In the genomic region with DNA sequence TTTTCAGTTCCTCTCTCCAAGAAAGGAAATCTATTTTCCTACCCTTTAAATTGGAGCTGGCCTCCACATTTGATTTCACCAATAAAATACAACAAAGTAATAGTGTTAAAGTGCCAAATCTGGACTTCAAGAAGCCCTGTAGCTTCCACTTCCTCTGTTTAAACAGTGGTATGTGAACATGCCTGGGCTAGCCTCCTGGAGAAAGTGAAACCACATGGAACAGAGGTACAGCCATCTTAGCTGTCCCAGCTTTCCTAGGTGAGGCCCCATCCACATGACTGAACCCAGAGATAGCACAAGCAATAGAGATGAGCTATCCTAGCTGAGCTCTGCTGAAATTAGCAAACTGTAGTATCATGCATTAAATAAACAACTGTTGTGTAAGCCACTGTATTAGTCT, we compare ENCODE assay signal across 23 cellular contexts.
DNase-seq lines count a peak whose midpoint lies in the region; ATAC-seq and TF ChIP-seq lines count a peak whose summit lies in the region.
"Had no signal": no experiment of that assay in that cellular context is flagged by ENCODE, and none has a peak within 500 bp of the region (broad histone marks: within the 10 kb centered on the region; RNA-seq: fewer than 3 reads in every experiment).

No MANE protein-coding gene starts in this region.

- POLR2A ChIA-PET in OCI-LY7 (lab: Charles Lee), result no interaction called here

- no peak overlapping the region for H2AFZ ChIP-seq in GM23248
- no peak overlapping the region for H2AFZ ChIP-seq in OCI-LY7 (ENCODE audit: low read length)
- H2AFZ ChIP-seq: neural progenitor cell had no signal

- H3K9me3 ChIP-seq in GM23248 (ENCODE audit: low read depth), result no peaks in the 10 kb centered on the region
- no peaks in the 10 kb centered on the region for H3K9me3 ChIP-seq in OCI-LY7 (ENCODE audit: low read length)
- H3K9me3 ChIP-seq: tibial nerve had no signal

- H3F3A ChIP-seq in GM23248 (ENCODE audit: insufficient read depth), result no peaks in the 10 kb centered on the region

- no peaks in the 10 kb centered on the region for H4K20me1 ChIP-seq in GM23248 (ENCODE audit: insufficient read depth)
- H4K20me1 ChIP-seq in OCI-LY7 (ENCODE audit: insufficient read depth, low read length), result no peaks in the 10 kb centered on the region

- CTCF ChIA-PET in OCI-LY7 (lab: Charles Lee; ENCODE audit: unreplicated experiment), result no interaction called here

- in situ Hi-C loops in GM23248 (cut with MboI), result no loop called here

- H3K9me2 ChIP-seq in GM23248 (ENCODE audit: insufficient read depth), result no peaks in the 10 kb centered on the region
- no peaks in the 10 kb centered on the region for H3K9me2 ChIP-seq in OCI-LY7 (ENCODE audit: insufficient read depth, low read length)

- H3K36me3 ChIP-seq in GM23248 (ENCODE audit: low read depth) (no peaks in the 10 kb centered on the region), OCI-LY7 (ENCODE audit: insufficient read depth, low read length) (no peaks in the 10 kb centered on the region)
- H3K36me3 ChIP-seq: neural progenitor cell, tibial nerve had no signal

- BruUV-seq in OCI-LY7 (replicated peaks; lab: Mats Ljungman, UMichigan), result no TSS peak

- TF ChIP-seq CTCF in foreskin keratinocyte (conservative IDR thresholded peaks at IDR 0.05) (no peak), OCI-LY7 (conservative IDR thresholded peaks at IDR 0.05; ENCODE audit: low read length) (no peak)

- H3K4me3 ChIP-seq in GM23248 (no peak overlapping the region), OCI-LY7 (ENCODE audit: low read depth, low read length, poor library complexity, severe bottlenecking) (no peak overlapping the region)
- H3K4me3 ChIP-seq: lung, neural progenitor cell, tibial nerve had no signal

- H3K4me1 ChIP-seq in GM23248 (ENCODE audit: insufficient read depth) (no peaks in the 10 kb centered on the region), foreskin keratinocyte (no peaks in the 10 kb centered on the region), OCI-LY7 (ENCODE audit: insufficient read depth, low read length, poor library complexity, severe bottlenecking) (no peaks in the 10 kb centered on the region)
- H3K4me1 ChIP-seq: tibial nerve had no signal

- H3K4me2 ChIP-seq in GM23248 (ENCODE audit: unreplicated experiment) (no peak overlapping the region), OCI-LY7 (ENCODE audit: low read length) (no peak overlapping the region)
- H3K4me2 ChIP-seq: neural progenitor cell had no signal

- H3K79me2 ChIP-seq in GM23248 (ENCODE audit: insufficient read depth) (no peaks in the 10 kb centered on the region), OCI-LY7 (ENCODE audit: insufficient read depth, low read depth, low read length) (no peaks in the 10 kb centered on the region)

- H3K27ac ChIP-seq in GM23248 (no peak overlapping the region), foreskin keratinocyte (no peak overlapping the region), OCI-LY7 (ENCODE audit: low read depth, low read length, poor library complexity, severe bottlenecking) (no peak overlapping the region)
- H3K27ac ChIP-seq: neural progenitor cell, tibial nerve had no signal

- ATAC-seq in foreskin keratinocyte (peak; percentile 92), Right ventricle myocardium superior (ENCODE audit: poor library complexity) (no peak)
- ATAC-seq: SK-N-SH treated with all-trans-retinoic acid at 6 μM for 48 hours had no signal

- intact Hi-C loops in Right ventricle myocardium superior (cut with DNase I), result no loop called here
- intact Hi-C loops in OCI-LY7 (cut with micrococcal nuclease; ENCODE audit: unreplicated experiment), result no loop called here

- H3K27me3 ChIP-seq in GM23248 (replicated peaks; ENCODE audit: insufficient read depth), result no peaks in the 10 kb centered on the region
- no peaks in the 10 kb centered on the region for H3K27me3 ChIP-seq in foreskin keratinocyte
- H3K27me3 ChIP-seq: neural progenitor cell, tibial nerve had no signal

- no peak overlapping the region for H3K9ac ChIP-seq in GM23248
- H3K9ac ChIP-seq: neural progenitor cell had no signal

- DNase-seq in COLO668 (lab: John Stamatoyannopoulos, UW; ENCODE audit: unreplicated experiment) (peak; percentile 4), GM23248 (peak; percentile 0), NCI-H69 (lab: John Stamatoyannopoulos, UW) (peak; percentile 62), foreskin keratinocyte (peak; percentile 25 to 59), Right ventricle myocardium superior (no peak), NOMO-1 treated with dmso at 0.1 percent for 144 hours (lab: John Stamatoyannopoulos, UW; ENCODE audit: unreplicated experiment) (no peak), OCI-LY7 (ENCODE audit: low spot score) (no peak)
- no peak for DNase-seq in activated effector memory CD4-positive, alpha-beta T cell treated with anti-CD3 and anti-CD28 coated beads, Interleukin-2, amount 50 U/mL, for 16 hours
- DNase-seq: activated CD4-positive, alpha-beta T cell treated with anti-CD3 and anti-CD28 coated beads for 4 hours; activated naive CD4-positive, alpha-beta T cell treated with anti-CD3 and anti-CD28 coated beads for 36 hours; activated T-cell treated with anti-CD3 and anti-CD28 coated beads, Interleukin-2, amount 50 U/mL, for 48 hours; amygdala; CD4-positive, alpha-beta T cell; glutamatergic neuron; kidney glomerular epithelial cell; NCI-H1092 treated with DMSO at 0.1 percent for 48 hours; NCI-H2081; NCI-H446 treated with DMSO at 0.1 percent for 48 hours; stimulated activated CD8-positive, alpha-beta memory T cell treated with anti-CD3 and anti-CD28 coated beads, Interleukin-4, amount 100 ng/mL, for 48 hours had no signal

Comparison
In these comparisons a context has a peak if more than half of its experiments do, and no peak if none do; other contexts are left out.
1. DNase-seq: peak in COLO668 (single experiment), GM23248 (single experiment), NCI-H69 (single experiment) and foreskin keratinocyte (2 of 2); none in Right ventricle myocardium superior (single experiment), NOMO-1 treated with dmso at 0.1 percent for 144 hours (single experiment), OCI-LY7 (single experiment) and activated effector memory CD4-positive, alpha-beta T cell treated with anti-CD3 and anti-CD28 coated beads, Interleukin-2, amount 50 U/mL, for 16 hours (single experiment).